Comparison of ENCODE assay signal across 33 cellular contexts in genomic region chr17:66740226-66740625, GRCh38.
"Had no signal": no experiment of that assay in that cellular context is flagged by ENCODE, and none has a peak within 500 bp of the region (broad histone marks: within the 10 kb centered on the region; RNA-seq: fewer than 3 reads in every experiment).

No MANE protein-coding gene starts in this region.

- H3K27ac Mint-ChIP-seq: activated naive CD4-positive, alpha-beta T cell treated with anti-CD3 and anti-CD28 coated beads for 36 hours; activated T-helper 1 cell treated with anti-CD3 and anti-CD28 coated beads, Interleukin-12 subunit alpha, Interleukin-12 subunit beta, Interleukin-2, Interleukin-4 antibody, amounts not matched to agents 30 ng/mL and 10 ng/mL and 1 ng/mL, durations not matched to agents 14 hours and 24 hours and 36 hours had no signal

- H3K9me3 Mint-ChIP-seq: activated naive CD4-positive, alpha-beta T cell treated with anti-CD3 and anti-CD28 coated beads for 36 hours; activated naive CD4-positive, alpha-beta T cell treated with anti-CD3 and anti-CD28 coated beads, Interleukin-2, amount 50 U/mL, for 72 hours; activated T-cell treated with anti-CD3 and anti-CD28 coated beads, Interleukin-2, amount 50 U/mL, for 4 hours; activated T-helper 1 cell treated with anti-CD3 and anti-CD28 coated beads, Interleukin-12 subunit alpha, Interleukin-12 subunit beta, Interleukin-2, Interleukin-4 antibody, amounts not matched to agents 30 ng/mL and 10 ng/mL and 1 ng/mL, durations not matched to agents 14 hours and 24 hours and 36 hours had no signal

- H3K4me1 ChIP-seq: adrenal gland, body of pancreas, Peyer's patch had no signal

- H3K9me3 ChIP-seq: adrenal gland, body of pancreas, MG63, Peyer's patch had no signal

- H3K4me3 ChIP-seq: adrenal gland, body of pancreas, MG63, Peyer's patch had no signal

- DNase-seq: activated CD4-positive, alpha-beta T cell treated with anti-CD3 and anti-CD28 coated beads, Interleukin-2, amount 50 U/mL, for 1 hour; activated CD8-positive, alpha-beta memory T cell treated with anti-CD3 and anti-CD28 coated beads, Interleukin-2, amount 50 U/mL, for 4 hours; activated gamma-delta T cell treated with Interleukin-2 at 50 U/mL for 16 hours; activated naive CD4-positive, alpha-beta T cell treated with anti-CD3 and anti-CD28 coated beads for 36 hours; activated T-cell treated with anti-CD3 and anti-CD28 coated beads for 4 hours; activated T-cell treated with anti-CD3 and anti-CD28 coated beads, Interleukin-2, amount 50 U/mL, for 4 hours; adrenal gland; body of pancreas; caudate nucleus; cerebellar nuclear complex; KG1; MG63; NCI-H1048; NCI-H1105 treated with DMSO at 0.1 percent for 48 hours; NCI-H1436; NCI-H1694; NCI-H1930; NCI-H2081 treated with DMSO at 0.1 percent for 48 hours; NCI-H226; NCI-H446 treated with DMSO at 0.1 percent for 48 hours; NCI-H524; NCI-H69; NK-92 treated with Interleukin-12 subunit alpha and Interleukin-12 subunit beta, amount 100 ng/mL, for 24 hours; PC-3; Peyer's patch; RPMI8226; SHP77 treated with DMSO at 0.1 percent for 48 hours; T-helper 1 cell; T1000; WERI-Rb-1 had no signal

- ATAC-seq: activated naive CD4-positive, alpha-beta T cell treated with anti-CD3 and anti-CD28 coated beads, Interleukin-2, amount 50 U/mL, for 72 hours; activated T-cell treated with anti-CD3 and anti-CD28 coated beads, Interleukin-2, amount 50 U/mL, for 4 hours; body of pancreas; PC-3; SK-N-SH treated with all-trans-retinoic acid at 6 μM for 48 hours had no signal

- H3K4me3 Mint-ChIP-seq: activated naive CD4-positive, alpha-beta T cell treated with anti-CD3 and anti-CD28 coated beads for 36 hours; activated T-cell treated with anti-CD3 and anti-CD28 coated beads, Interleukin-2, amount 50 U/mL, for 4 hours; activated T-helper 1 cell treated with anti-CD3 and anti-CD28 coated beads, Interleukin-12 subunit alpha, Interleukin-12 subunit beta, Interleukin-2, Interleukin-4 antibody, amounts not matched to agents 30 ng/mL and 10 ng/mL and 1 ng/mL, durations not matched to agents 14 hours and 24 hours and 36 hours had no signal

- H3K36me3 ChIP-seq: WERI-Rb-1 had no signal

- H3K27me3 ChIP-seq: adrenal gland, body of pancreas, MG63, Peyer's patch had no signal

- H3K27ac ChIP-seq: adrenal gland, body of pancreas, Peyer's patch, WERI-Rb-1 had no signal
